In genomic region chr4:56655209-56655626, GRCh38 we compare ENCODE assay signal across 8 cellular contexts. TPM values are rescaled to one million over a fixed set of nuclear protein-coding genes. Genes with fewer than 3 reads are reported as not detected.
A peak's percentile ranks its signal among the peaks of the same experiment; 100 is the strongest.
DNase-seq lines count a peak whose midpoint lies in the region; ATAC-seq, FAIRE-seq and TF ChIP-seq lines count a peak whose summit lies in the region.

No MANE protein-coding gene starts in this region.

- H3K36me3 ChIP-seq in MG63 = no peaks in the 10 kb centered on the region
- no peaks in the 10 kb centered on the region for H3K36me3 ChIP-seq in kidney (ENCODE audit: control insufficient read depth in 1 of 2, insufficient read depth in 2 of 2, low read length in 2 of 2)
- H3K36me3 ChIP-seq in small intestine (ENCODE audit: control insufficient read depth in 2 of 2, insufficient read depth in 2 of 2, low read length in 2 of 2) = no peaks in the 10 kb centered on the region

- no peak for TF ChIP-seq CTCF in cardiac fibroblast (IDR thresholded peaks at IDR 0.05; ENCODE audit: low read depth, low read length)
- no peak for TF ChIP-seq CTCF in kidney (IDR thresholded peaks at IDR 0.05; ENCODE audit: borderline replicate concordance, extremely low read depth, insufficient read depth)

- WGBS in small intestine, 3 donors = 0 to 2% (median 1%) methylated on average over 28 of the region's 28 CpGs

- no peak for FAIRE-seq in kidney (lab: Jason Lieb, UNC)
- FAIRE-seq in small intestine (lab: Jason Lieb, UNC) = no peak

- DNase-seq in Caki2 (ENCODE audit: low read depth) = peak; percentile 10
- peak; percentile 41 for DNase-seq in MG63
- no peak for DNase-seq in cardiac fibroblast (ENCODE audit: low read depth in 2 of 2)
- DNase-seq in kidney = peak; percentile 81
- peak; percentile 35 for DNase-seq in small intestine
- no peak for DNase-seq in NCI-H187 (lab: John Stamatoyannopoulos, UW)
- no peak for DNase-seq in effector CD8-positive, alpha-beta T cell (lab: John Stamatoyannopoulos, UW)

- H3K27ac ChIP-seq in kidney (ENCODE audit: low read depth in 2 of 2, low read length in 2 of 2) = peak overlapping the region in 1 of 2 donors; percentile 43
- peak overlapping the region in 1 of 2 donors; percentile 77 for H3K27ac ChIP-seq in small intestine (ENCODE audit: low read depth in 1 of 2, low read length in 1 of 2)

- H3K27me3 ChIP-seq in MG63 = no peaks in the 10 kb centered on the region
- H3K27me3 ChIP-seq in small intestine (ENCODE audit: control insufficient read depth in 2 of 2, insufficient read depth in 2 of 2, low read length in 2 of 2) = peaks cover 0 to 5% of the 10 kb centered on the region in 2 donors

- in situ Hi-C loops in Caki2 (cut with HindIII; ENCODE audit: low pct_unique_long_range_greater_than_20kb, low sequenced_read_pairs) = no loop called here

- intact Hi-C loops in kidney (cut with DNase I) = no loop called here

- H3K9me3 ChIP-seq in MG63 = no peaks in the 10 kb centered on the region
- no peaks in the 10 kb centered on the region for H3K9me3 ChIP-seq in kidney (ENCODE audit: control insufficient read depth in 1 of 2, low read length in 2 of 2)
- H3K9me3 ChIP-seq in small intestine (ENCODE audit: control insufficient read depth, low read depth) = no peaks in the 10 kb centered on the region

- peaks cover 0 to 13% of the 10 kb centered on the region in 2 donors for H3K4me1 ChIP-seq in kidney (ENCODE audit: control insufficient read depth in 1 of 2, insufficient read depth in 1 of 2, low read depth in 1 of 2, low read length in 2 of 2)
- peaks cover 9 to 14% of the 10 kb centered on the region in 2 donors for H3K4me1 ChIP-seq in small intestine (ENCODE audit: control insufficient read depth in 2 of 2, insufficient read depth in 1 of 2, low read depth in 1 of 2, low read length in 1 of 2)

- peak overlapping the region; percentile 45 for H3K4me3 ChIP-seq in MG63
- H3K4me3 ChIP-seq in cardiac fibroblast (replicated peaks in 1 of 2; ENCODE audit: low read depth in 2 of 2, low read length in 2 of 2) = peak overlapping the region; percentile 47 to 55
- peak overlapping the region; percentile 46 to 63 for H3K4me3 ChIP-seq in kidney (ENCODE audit: low read length in 2 of 2)
- H3K4me3 ChIP-seq in small intestine (ENCODE audit: low read depth in 1 of 2, low read length in 2 of 2) = peak overlapping the region; percentile 47 to 73

- no peak overlapping the region for H3K9ac ChIP-seq in kidney (ENCODE audit: low read length in 2 of 2)

- no peak for ATAC-seq in HG02970 (IDR thresholded peaks at IDR 0.05; ENCODE audit: low FRiP score, unreplicated experiment)

RNA-seq across cellular contexts. Expression of gene HOPX, which starts 25.9 kb away (rescaled TPM):
- not detected in 2 replicates for total RNA-seq in Caki2 (2014; rRNA removed; shearing (Covaris generic); ENCODE audit: low replicate concordance)
- 0.79 TPM in 1 of 2 replicates, not detected in the other for total RNA-seq in MG63 (2014; rRNA removed; shearing (Covaris generic); ENCODE audit: low replicate concordance)
- total RNA-seq in kidney = 17.6 TPM
- polyA plus RNA-seq in kidney (ENCODE audit: insufficient read depth, low read depth, low replicate concordance) (8.9 TPM), small intestine (100 to 1,000 TPM in 1 of 3 donors, 10 to 100 TPM in 2; 11.9 to 146 (median 83.0) TPM)

Comparison
In these comparisons a context has a peak if more than half of its experiments do, and no peak if none do; other contexts are left out.
1. DNase-seq: peak in Caki2 (single experiment), MG63 (single experiment), kidney (single experiment) and small intestine (single experiment); none in cardiac fibroblast (0 of 2), NCI-H187 (0 of 2) and effector CD8-positive, alpha-beta T cell (single experiment).
2. RNA of gene HOPX, which starts 25.9 kb away (total RNA-seq): 17.6 TPM in kidney (single experiment); 0.79 TPM in MG63 and not detected in Caki2; every median in the first group is over 10 times any median in the second.
3. Peak in every context shown above with its lines, with median percentiles within 50 percentile points of each other: H3K4me3 ChIP-seq.